In genomic region chr2:60334610-60335009, GRCh38 we compare ENCODE assay signal across 16 cellular contexts.
"Had no signal": no experiment of that assay in that cellular context is flagged by ENCODE, and none has a peak within 500 bp of the region (broad histone marks: within the 10 kb centered on the region; RNA-seq: fewer than 3 reads in every experiment).

No MANE protein-coding gene starts in this region.

- DNase-seq: activated CD8-positive, alpha-beta memory T cell treated with anti-CD3 and anti-CD28 coated beads for 24 hours; activated gamma-delta T cell; adrenal gland; erythroblast; head of caudate nucleus; left ventricle myocardium inferior; stimulated activated CD4-positive, alpha-beta T cell treated with anti-CD3 and anti-CD28 coated beads, Interleukin-2, amount 100 ng/mL, for 24 hours; T-helper 9 cell; uterus had no signal

- FAIRE-seq: astrocyte, endometrium, frontal cortex had no signal

- H3K27ac ChIP-seq: adrenal gland, coronary artery, left ventricle myocardium inferior, tibial nerve, uterus had no signal

- H3K4me3 ChIP-seq: adrenal gland, breast epithelium, coronary artery, left ventricle myocardium inferior, tibial nerve, uterus had no signal

- H3K36me3 ChIP-seq: adrenal gland, breast epithelium, left ventricle myocardium inferior, tibial nerve, uterus had no signal

- H3K9me3 ChIP-seq: breast epithelium, left ventricle myocardium inferior, tibial nerve, uterus had no signal

- H3K27me3 ChIP-seq: adrenal gland, breast epithelium, tibial nerve, uterus had no signal

- H3K4me1 ChIP-seq: adrenal gland, breast epithelium, left ventricle myocardium inferior, uterus had no signal

- ATAC-seq: activated CD4-positive, CD25-positive, alpha-beta regulatory T cell treated with anti-CD3 and anti-CD28 coated beads, Interleukin-2, amount 50 U/mL, for 24 hours had no signal
